In the genomic region with DNA sequence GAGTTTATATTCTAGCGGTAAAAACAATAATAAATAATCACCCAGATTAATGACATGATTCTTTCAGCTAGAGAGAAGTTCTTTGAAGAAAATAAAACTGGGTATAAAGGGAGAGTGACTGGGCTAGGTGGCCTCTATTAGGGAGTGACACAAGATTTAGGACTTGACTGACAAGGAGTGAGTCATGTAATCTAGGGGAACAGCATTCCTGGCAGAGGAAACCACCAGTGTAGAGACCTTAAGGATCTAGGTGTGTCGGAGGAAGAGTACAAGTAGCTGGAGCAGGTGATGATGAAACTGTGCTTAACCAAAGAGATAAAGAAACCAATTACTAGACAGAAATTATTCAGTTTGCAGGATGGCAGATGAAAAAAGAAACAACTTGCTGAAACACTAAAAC, we compare ENCODE assay signal across 19 cellular contexts.
DNase-seq lines count a peak whose midpoint lies in the region; ATAC-seq and TF ChIP-seq lines count a peak whose summit lies in the region.
"Had no signal": no experiment of that assay in that cellular context is flagged by ENCODE, and none has a peak within 500 bp of the region (broad histone marks: within the 10 kb centered on the region; RNA-seq: fewer than 3 reads in every experiment).

No MANE protein-coding gene starts in this region.

- H3K4me3 ChIP-seq in HEK293 (ENCODE audit: low read depth, low read length) (no peak overlapping the region), RWPE2 (ENCODE audit: severe bottlenecking) (no peak overlapping the region)
- H3K4me3 ChIP-seq: A549, GM12878, GM23248 had no signal

- DNase-seq in RWPE2 (ENCODE audit: low spot score), result no peak
- DNase-seq in islet precursor cell, result peak; percentile 66
- DNase-seq in renal cortical epithelial cell (ENCODE audit: low read depth), result peak; percentile 57
- no peak for DNase-seq in CD1c-positive myeloid dendritic cell (ENCODE audit: extremely low spot score)
- no peak for DNase-seq in GF-D8 (lab: John Stamatoyannopoulos, UW)
- DNase-seq: GM23248; HFFc6; IMR-90; NCI-H1436 treated with DMSO at 0.1 percent for 48 hours; NCI-H345; NCI-H526 treated with DMSO at 0.1 percent for 48 hours; NK-92 treated with Interleukin-12 subunit alpha and Interleukin-12 subunit beta, amount 100 ng/mL, for 24 hours; Right ventricle myocardium superior had no signal

- CTCF ChIA-PET in HEK293 (lab: Yijun Ruan, JAX), result no interaction called here

- ATAC-seq in RWPE2 (ENCODE audit: low read depth) (peak; percentile 75), HG03280 (IDR thresholded peaks at IDR 0.05; ENCODE audit: unreplicated experiment) (no peak)
- ATAC-seq: A549, GM12878, SK-N-SH treated with all-trans-retinoic acid at 6 μM for 48 hours had no signal

- POLR2A ChIA-PET in HEK293 (lab: Yijun Ruan, JAX), result no interaction called here

- H3K27me3 ChIP-seq in RWPE2 (ENCODE audit: insufficient read depth, poor library complexity, severe bottlenecking), result no peaks in the 10 kb centered on the region

- H3K36me3 ChIP-seq in HEK293 (ENCODE audit: control insufficient read depth in 2 of 2, insufficient read depth in 1 of 2, low read length in 2 of 2) (no peaks in the 10 kb centered on the region), RWPE2 (ENCODE audit: low read depth) (no peaks in the 10 kb centered on the region)

- H3K4me1 ChIP-seq in HEK293 (ENCODE audit: control insufficient read depth, insufficient read depth, low read length) (no peaks in the 10 kb centered on the region), RWPE2 (ENCODE audit: insufficient read depth, poor library complexity, severe bottlenecking) (peaks cover 9% of the 10 kb centered on the region)
- H3K4me1 ChIP-seq: A549 had no signal

- TF ChIP-seq CTCF in HEK293 (tag by site-specific recombination; IDR thresholded peaks at IDR 0.05), result no peak
- TF ChIP-seq CTCF in RWPE2 (IDR thresholded peaks at IDR 0.05; ENCODE audit: poor library complexity, severe bottlenecking), result no peak

- H3K9me3 ChIP-seq in HEK293 (ENCODE audit: control insufficient read depth, insufficient read depth, low read depth, low read length), result no peaks in the 10 kb centered on the region
- no peaks in the 10 kb centered on the region for H3K9me3 ChIP-seq in RWPE2 (ENCODE audit: severe bottlenecking)

- H3K27ac ChIP-seq in HEK293 (ENCODE audit: extremely low read depth, low read depth, low read length), result no peak overlapping the region
- no peak overlapping the region for H3K27ac ChIP-seq in RWPE2 (ENCODE audit: poor library complexity, severe bottlenecking)
- H3K27ac ChIP-seq: A549, C4-2B, GM23248 had no signal

TF ChIP-seq in HEK293, 187 proteins besides CTCF, POLR2A, EP300 and RAD21:
- TF ChIP-seq ZNF707 (tag by site-specific recombination; IDR thresholded peaks at IDR 0.05) (no peak), GLI2 (tag by site-specific recombination; IDR thresholded peaks at IDR 0.05; ENCODE audit: borderline replicate concordance, low read depth) (no peak)
- TF ChIP-seq, protein P1, sequence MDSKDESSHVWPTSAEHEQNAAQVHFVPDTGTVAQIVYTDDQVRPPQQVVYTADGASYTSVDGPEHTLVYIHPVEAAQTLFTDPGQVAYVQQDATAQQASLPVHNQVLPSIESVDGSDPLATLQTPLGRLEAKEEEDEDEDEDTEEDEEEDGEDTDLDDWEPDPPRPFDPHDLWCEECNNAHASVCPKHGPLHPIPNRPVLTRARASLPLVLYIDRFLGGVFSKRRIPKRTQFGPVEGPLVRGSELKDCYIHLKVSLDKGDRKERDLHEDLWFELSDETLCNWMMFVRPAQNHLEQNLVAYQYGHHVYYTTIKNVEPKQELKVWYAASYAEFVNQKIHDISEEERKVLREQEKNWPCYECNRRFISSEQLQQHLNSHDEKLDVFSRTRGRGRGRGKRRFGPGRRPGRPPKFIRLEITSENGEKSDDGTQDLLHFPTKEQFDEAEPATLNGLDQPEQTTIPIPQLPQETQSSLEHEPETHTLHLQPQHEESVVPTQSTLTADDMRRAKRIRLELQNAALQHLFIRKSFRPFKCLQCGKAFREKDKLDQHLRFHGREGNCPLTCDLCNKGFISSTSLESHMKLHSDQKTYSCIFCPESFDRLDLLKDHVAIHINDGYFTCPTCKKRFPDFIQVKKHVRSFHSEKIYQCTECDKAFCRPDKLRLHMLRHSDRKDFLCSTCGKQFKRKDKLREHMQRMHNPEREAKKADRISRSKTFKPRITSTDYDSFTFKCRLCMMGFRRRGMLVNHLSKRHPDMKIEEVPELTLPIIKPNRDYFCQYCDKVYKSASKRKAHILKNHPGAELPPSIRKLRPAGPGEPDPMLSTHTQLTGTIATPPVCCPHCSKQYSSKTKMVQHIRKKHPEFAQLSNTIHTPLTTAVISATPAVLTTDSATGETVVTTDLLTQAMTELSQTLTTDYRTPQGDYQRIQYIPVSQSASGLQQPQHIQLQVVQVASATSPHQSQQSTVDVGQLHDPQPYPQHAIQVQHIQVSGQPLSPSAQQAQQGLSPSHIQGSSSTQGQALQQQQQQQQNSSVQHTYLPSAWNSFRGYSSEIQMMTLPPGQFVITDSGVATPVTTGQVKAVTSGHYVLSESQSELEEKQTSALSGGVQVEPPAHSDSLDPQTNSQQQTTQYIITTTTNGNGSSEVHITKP (tag by site-specific recombination; IDR thresholded peaks at IDR 0.05), result peak; percentile 39

Comparison
In these comparisons a context has a peak if more than half of its experiments do, and no peak if none do; other contexts are left out.
1. DNase-seq: peak in islet precursor cell (single experiment) and renal cortical epithelial cell (single experiment); none in RWPE2 (single experiment), CD1c-positive myeloid dendritic cell (single experiment) and GF-D8 (single experiment).